Comparison of ENCODE assay signal across 14 cellular contexts in the genomic region with DNA sequence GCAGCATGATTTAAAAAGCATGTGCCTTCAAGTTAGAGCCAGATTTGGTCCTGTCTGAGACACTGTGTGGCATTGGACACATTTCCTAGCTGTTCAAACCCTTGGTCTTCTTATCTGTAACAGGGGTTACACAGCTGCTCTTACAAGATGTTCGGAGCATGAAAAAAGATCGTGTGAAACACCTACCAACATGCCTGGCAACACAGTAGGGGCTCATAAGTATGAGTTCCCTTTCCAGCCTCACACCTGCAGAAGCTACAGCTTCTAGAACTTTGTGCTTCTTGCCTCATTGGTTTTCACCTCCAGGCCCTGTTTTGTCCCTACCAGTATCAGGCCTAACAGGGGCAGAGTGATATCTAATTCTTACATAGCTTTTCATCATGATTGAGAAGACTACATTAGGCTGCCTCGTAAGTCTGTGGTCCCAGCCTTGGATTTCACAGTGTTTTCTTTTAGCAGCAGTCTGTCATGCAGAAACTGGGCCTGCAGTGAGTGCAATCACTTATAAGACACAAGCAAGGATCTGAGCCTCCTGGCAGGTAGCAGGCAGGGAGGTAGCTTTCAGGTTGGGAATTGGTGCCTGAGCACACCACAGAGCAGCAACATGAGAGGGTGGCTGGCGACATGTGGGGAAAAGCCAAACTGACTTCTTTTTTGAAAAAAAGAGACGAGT.
DNase-seq lines count a peak whose midpoint lies in the region; ATAC-seq and TF ChIP-seq lines count a peak whose summit lies in the region.
"Had no signal": no experiment of that assay in that cellular context is flagged by ENCODE, and none has a peak within 500 bp of the region (broad histone marks: within the 10 kb centered on the region; RNA-seq: fewer than 3 reads in every experiment).

No MANE protein-coding gene starts in this region.

- H3K27me3 ChIP-seq in CD4-positive, CD25-positive, alpha-beta regulatory T cell (ENCODE audit: control insufficient read depth, insufficient read depth, low read length): no peaks in the 10 kb centered on the region
- H3K27me3 ChIP-seq in dorsolateral prefrontal cortex: no peaks in the 10 kb centered on the region
- H3K27me3 ChIP-seq: neutrophil had no signal

- no peak overlapping the region for H3K4me3 Mint-ChIP-seq in CD4-positive, CD25-positive, alpha-beta regulatory T cell
- H3K4me3 Mint-ChIP-seq in osteocyte (ENCODE audit: unreplicated experiment): no peak overlapping the region
- H3K4me3 Mint-ChIP-seq: HFFc6 had no signal

- H3K9me3 Mint-ChIP-seq in CD4-positive, CD25-positive, alpha-beta regulatory T cell: no peaks in the 10 kb centered on the region
- H3K9me3 Mint-ChIP-seq in osteocyte (ENCODE audit: unreplicated experiment): no peaks in the 10 kb centered on the region
- H3K9me3 Mint-ChIP-seq: HFFc6 had no signal

- no peaks in the 10 kb centered on the region for H3K4me1 ChIP-seq in CD4-positive, CD25-positive, alpha-beta regulatory T cell (ENCODE audit: control insufficient read depth, insufficient read depth, low read length, poor library complexity, severe bottlenecking)

- H3K27ac Mint-ChIP-seq in CD4-positive, CD25-positive, alpha-beta regulatory T cell: peak overlapping the region; percentile 74 to 82 (median 79)
- no peak overlapping the region for H3K27ac Mint-ChIP-seq in osteocyte (ENCODE audit: unreplicated experiment)
- H3K27ac Mint-ChIP-seq: HFFc6 had no signal

- DNase-seq in CD4-positive, CD25-positive, alpha-beta regulatory T cell: no peak
- DNase-seq in dorsolateral prefrontal cortex (peak in 3 of 10 donors; percentile 8 to 24 (median 16)), osteocyte (ENCODE audit: extremely low spot score, unreplicated experiment) (peak; percentile 25), H4 (ENCODE audit: low spot score) (no peak), Kasumi-1 (lab: John Stamatoyannopoulos, UW) (no peak)
- DNase-seq: activated T-cell treated with anti-CD3 and anti-CD28 coated beads, Interleukin-2, amount 50 U/mL, for 1 hour; AML-193; HFFc6; NCI-H1694 had no signal

- H3K4me3 ChIP-seq in CD4-positive, CD25-positive, alpha-beta regulatory T cell (ENCODE audit: low read depth, low read length): no peak overlapping the region
- H3K4me3 ChIP-seq in dorsolateral prefrontal cortex: no peak overlapping the region

- intact Hi-C loops in dorsolateral prefrontal cortex (cut with DNase I): loop anchor here (5.0 to 10.0 kb wide), 3 partner anchors 259 to 532 kb away; a partner anchor contains a TSS

- no peaks in the 10 kb centered on the region for H3K36me3 ChIP-seq in CD4-positive, CD25-positive, alpha-beta regulatory T cell (ENCODE audit: control insufficient read depth, insufficient read depth, low read length)
- peaks cover 98% of the 10 kb centered on the region for H3K36me3 ChIP-seq in KOPT-K1 (ENCODE audit: insufficient read depth, low read length)
- H3K36me3 ChIP-seq: neutrophil had no signal

- no peaks in the 10 kb centered on the region for H3K36me3 Mint-ChIP-seq in CD4-positive, CD25-positive, alpha-beta regulatory T cell
- H3K36me3 Mint-ChIP-seq in osteocyte (ENCODE audit: unreplicated experiment): peaks cover 7% of the 10 kb centered on the region

- H3K9me3 ChIP-seq in CD4-positive, CD25-positive, alpha-beta regulatory T cell (ENCODE audit: control insufficient read depth in 2 of 2, low read length in 2 of 2): no peaks in the 10 kb centered on the region
- H3K9me3 ChIP-seq in KOPT-K1 (ENCODE audit: insufficient read depth, low read length, poor library complexity, severe bottlenecking): no peaks in the 10 kb centered on the region
- H3K9me3 ChIP-seq: neutrophil had no signal

- no peak overlapping the region for H3K27ac ChIP-seq in CD4-positive, CD25-positive, alpha-beta regulatory T cell (ENCODE audit: insufficient read depth, low read length, poor library complexity, severe bottlenecking)
- peak overlapping the region; percentile 55 for H3K27ac ChIP-seq in KOPT-K1 (ENCODE audit: low read depth, low read length, poor library complexity, severe bottlenecking)
- peak overlapping the region in 54 of 59 donors; percentile 1 to 99 (median 93) for H3K27ac ChIP-seq in dorsolateral prefrontal cortex
- H3K27ac ChIP-seq: neutrophil, VCaP had no signal

- TF ChIP-seq CTCF in dorsolateral prefrontal cortex (IDR thresholded peaks at IDR 0.05 in 54 of 56, conservative IDR thresholded peaks at IDR 0.05 in 2 of 56; ENCODE audit: low read depth in 1 of 56, partially characterized antibody in 56 of 56) (no peak), osteocyte (IDR thresholded peaks at IDR 0.05) (no peak)

- no peak for ATAC-seq in CD4-positive, CD25-positive, alpha-beta regulatory T cell (ENCODE audit: low read depth in 2 of 2)
- no peak for ATAC-seq in GM18868 (IDR thresholded peaks at IDR 0.05; ENCODE audit: unreplicated experiment)
- no peak for ATAC-seq in HG03280 (IDR thresholded peaks at IDR 0.05; ENCODE audit: unreplicated experiment)

- no peaks in the 10 kb centered on the region for H3K27me3 Mint-ChIP-seq in CD4-positive, CD25-positive, alpha-beta regulatory T cell
- no peaks in the 10 kb centered on the region for H3K27me3 Mint-ChIP-seq in osteocyte (ENCODE audit: unreplicated experiment)

- peaks cover 0 to 24% (median 10%) of the 10 kb centered on the region in 4 donors for H3K4me1 Mint-ChIP-seq in CD4-positive, CD25-positive, alpha-beta regulatory T cell
- peaks cover 5% of the 10 kb centered on the region for H3K4me1 Mint-ChIP-seq in osteocyte (ENCODE audit: unreplicated experiment)
